ENCODE assay signal across 24 cellular contexts in the genomic region with DNA sequence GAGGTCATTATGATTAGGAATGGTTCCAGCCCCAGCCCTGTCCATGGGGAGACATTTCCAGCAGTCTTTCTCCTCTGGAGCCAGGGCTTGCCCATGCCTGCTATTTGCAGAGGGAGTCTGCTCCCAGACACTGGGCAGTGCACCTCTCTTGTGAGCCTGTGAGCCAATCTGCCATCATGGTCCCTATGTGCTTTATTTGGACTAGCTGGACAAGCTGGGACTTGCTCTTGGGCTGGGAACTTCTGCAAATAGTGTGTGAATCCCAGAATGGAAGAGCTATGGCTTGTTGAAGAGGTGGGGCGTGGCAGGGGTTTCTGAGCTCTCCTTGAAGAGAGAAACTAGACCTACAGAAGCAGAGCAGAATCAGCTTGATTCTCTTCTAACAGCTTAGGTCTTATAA. TPM values are rescaled to one million over a fixed set of nuclear protein-coding genes. Genes with fewer than 3 reads are reported as not detected.
A peak's percentile ranks its signal among the peaks of the same experiment; 100 is the strongest.
DNase-seq lines count a peak whose midpoint lies in the region; ATAC-seq, FAIRE-seq and TF ChIP-seq lines count a peak whose summit lies in the region.
"Had no signal": no experiment of that assay in that cellular context is flagged by ENCODE, and none has a peak within 500 bp of the region (broad histone marks: within the 10 kb centered on the region; RNA-seq: fewer than 3 reads in every experiment).

No MANE protein-coding gene starts in this region.

- peak; percentile 35 for DNase-seq in DMS53 (lab: John Stamatoyannopoulos, UW)
- no peak for DNase-seq in DMS53 treated with DMSO at 0.1 percent for 48 hours (lab: John Stamatoyannopoulos, UW; ENCODE audit: unreplicated experiment)
- DNase-seq in NCI-H187 (lab: John Stamatoyannopoulos, UW): peak; percentile 19 to 59
- DNase-seq in NCI-H69 (lab: John Stamatoyannopoulos, UW): peak; percentile 23
- no peak for DNase-seq in osteoblast (ENCODE audit: insufficient read length, low spot score, missing footprints)
- DNase-seq in HepG2 (ENCODE audit: low spot score): no peak
- DNase-seq in central memory CD4-positive, alpha-beta T cell: no peak
- DNase-seq: 8988T; BE2C; Calu3; CD4-positive, alpha-beta T cell; GF-D8; HFFc6; NCI-H1092; NCI-H2081; NCI-H774; PC-3; SW 1271 had no signal

- H4K20me1 ChIP-seq in osteoblast (ENCODE audit: insufficient read depth, low read length) (no peaks in the 10 kb centered on the region), HepG2 (ENCODE audit: insufficient read depth, low read length) (no peaks in the 10 kb centered on the region)

- no peak for FAIRE-seq in HepG2 (lab: Jason Lieb, UNC)
- FAIRE-seq: GM12892, H1 had no signal

- H3K79me2 ChIP-seq in osteoblast (ENCODE audit: insufficient read depth, low read length) (no peaks in the 10 kb centered on the region), HepG2 (ENCODE audit: insufficient read depth, low read length) (no peaks in the 10 kb centered on the region)

- POLR2A ChIA-PET in HepG2 (lab: Yijun Ruan, JAX): no interaction called here

- in situ Hi-C loops in HepG2 (cut with HindIII; ENCODE audit: extremely low pct_ligation_motif_present, low pct_unique_long_range_greater_than_20kb): no loop called here

- peaks cover 20% of the 10 kb centered on the region for H3K4me1 ChIP-seq in osteoblast (ENCODE audit: insufficient read depth, low read length)
- H3K4me1 ChIP-seq in HepG2 (ENCODE audit: insufficient read depth, low read length): no peaks in the 10 kb centered on the region

- H3K36me3 ChIP-seq in osteoblast (ENCODE audit: insufficient read depth, low read length) (no peaks in the 10 kb centered on the region), HepG2 (replicated peaks in 1 of 2; ENCODE audit: control insufficient read depth in 1 of 2, insufficient read depth in 2 of 2, low read length in 2 of 2) (no peaks in the 10 kb centered on the region)
- H3K36me3 ChIP-seq: BE2C had no signal

- no peak for TF ChIP-seq RAD21 in HepG2 (CRISPR knock-in tag; IDR thresholded peaks at IDR 0.05)

- 0% methylated on average over 1 of the region's 1 CpG for WGBS in HepG2 (ENCODE audit: low lambda C conversion rate)

- BruUV-seq in HepG2 (replicated peaks; lab: Mats Ljungman, UMichigan): no TSS peak

- intact Hi-C loops in HepG2 (cut with micrococcal nuclease; ENCODE audit: unreplicated experiment): no loop called here

- CTCF ChIA-PET in HepG2 (lab: Yijun Ruan, JAX; ENCODE audit: low intra/inter-chr PET ratio, low total read pairs): no interaction called here

- no peak for TF ChIP-seq POLR2A in HepG2 (IDR thresholded peaks at IDR 0.05; ENCODE audit: insufficient read depth in 1 of 2, low read depth in 2 of 2, low read length in 2 of 2)

- TF ChIP-seq EP300 in HepG2 (IDR thresholded peaks at IDR 0.05; ENCODE audit: low read depth in 2 of 2, low read length in 2 of 2) (no peak), HepG2 (CRISPR knock-in tag; IDR thresholded peaks at IDR 0.05; ENCODE audit: borderline replicate concordance) (no peak)

- no peaks in the 10 kb centered on the region for H3K27me3 ChIP-seq in osteoblast (ENCODE audit: insufficient read depth, low read length)
- 0 out of 5 replicates have a peak, but pooled peaks cover 0 to 5% of the 10 kb centered on the region in 2 experiments for H3K27me3 ChIP-seq in HepG2 (ENCODE audit: control insufficient read depth in 1 of 2, insufficient read depth in 2 of 2, low read length in 2 of 2)

- peak overlapping the region; percentile 54 for H2AFZ ChIP-seq in osteoblast (ENCODE audit: low read length)
- no peak overlapping the region for H2AFZ ChIP-seq in HepG2 (ENCODE audit: low read length)

- ATAC-seq in HepG2 (no peak), GM21423 (IDR thresholded peaks at IDR 0.05; ENCODE audit: unreplicated experiment) (no peak)
- ATAC-seq: PC-3 had no signal

- H3K9me3 ChIP-seq in osteoblast (ENCODE audit: low read depth, low read length) (no peaks in the 10 kb centered on the region), HepG2 (ENCODE audit: low read length) (no peaks in the 10 kb centered on the region)
- H3K9me3 ChIP-seq: BE2C had no signal

- no peak for TF ChIP-seq CTCF in osteoblast (IDR thresholded peaks at IDR 0.05; ENCODE audit: extremely low read depth, low read depth, low read length)
- no peak for TF ChIP-seq CTCF in HepG2 (CRISPR knock-in tag; IDR thresholded peaks at IDR 0.05)

- no peak overlapping the region for H3K27ac ChIP-seq in osteoblast (ENCODE audit: low read depth, low read length)
- H3K27ac ChIP-seq in HepG2 (ENCODE audit: extremely low read length, insufficient read depth, low read length): no peak overlapping the region
- H3K27ac ChIP-seq: KMS-11, RWPE1 had no signal

- H3K4me2 ChIP-seq in osteoblast (ENCODE audit: insufficient read depth, low read length) (no peak overlapping the region), HepG2 (ENCODE audit: low read depth, low read length) (no peak overlapping the region)
- H3K4me2 ChIP-seq: KMS-11 had no signal

- no peak overlapping the region for H3K4me3 ChIP-seq in osteoblast (ENCODE audit: insufficient read depth, low read length)
- no peak overlapping the region for H3K4me3 ChIP-seq in HepG2 (replicated peaks in 1 of 3; ENCODE audit: insufficient read depth in 1 of 3, low read depth in 2 of 3, low read length in 3 of 3)

- no peak overlapping the region for H3K9ac ChIP-seq in HepG2 (ENCODE audit: insufficient read depth, low read depth, low read length)
- H3K9ac ChIP-seq: KMS-11 had no signal

TF ChIP-seq in HepG2, 621 proteins besides CTCF, POLR2A, EP300 and RAD21 (continues in another document):
- TF ChIP-seq ZNF142 (CRISPR knock-in tag; IDR thresholded peaks at IDR 0.05) (no peak), WIZ (CRISPR knock-in tag; IDR thresholded peaks at IDR 0.05) (no peak)

RNA-seq across cellular contexts. Expression of gene KY, which starts 53.7 kb away (rescaled TPM):
- total RNA-seq in osteoblast (2.1 and 3.6 TPM in 2 replicates), HepG2 (2016; rRNA removed; fragmentation: Illumina TruSeq; extraction: Trizol) (not detected in 2 replicates)
- not detected in 2 replicates for total RNA-seq in HepG2 (2016; cell fraction: cytosol; rRNA removed; fragmentation: Illumina TruSeq; extraction: Trizol; ENCODE audit: low read depth)
- not detected in 2 replicates for total RNA-seq in HepG2 (2016; cell fraction: insoluble cytoplasmic fraction; rRNA removed; fragmentation: Illumina TruSeq; extraction: Trizol)
- not detected in 2 replicates for total RNA-seq in HepG2 (2016; cell fraction: membrane; rRNA removed; fragmentation: Illumina TruSeq; extraction: Trizol)
- total RNA-seq in HepG2 (2016; cell fraction: nucleus; rRNA removed; fragmentation: Illumina TruSeq; extraction: Trizol): not detected in 2 replicates
- polyA plus RNA-seq in HepG2 (2011; rRNA removed): not detected in 2 replicates
- not detected in 2 replicates for polyA plus RNA-seq in HepG2 (2011; cell fraction: cytosol; rRNA removed)
- not detected in 2 replicates for polyA plus RNA-seq in HepG2 (2011; cell fraction: nucleus; rRNA removed)
- not detected in 2 replicates for polyA plus RNA-seq in HepG2 (2012)
- polyA plus RNA-seq in HepG2 (2016; cell fraction: cytosol; fragmentation: Illumina TruSeq; extraction: Trizol; ENCODE audit: low read depth): not detected in 2 replicates
- polyA plus RNA-seq in HepG2 (2016; cell fraction: insoluble cytoplasmic fraction; fragmentation: Illumina TruSeq; extraction: Trizol; ENCODE audit: low read depth): not detected in 2 replicates
- not detected in 2 replicates for polyA plus RNA-seq in HepG2 (2016; cell fraction: membrane; fragmentation: Illumina TruSeq; extraction: Trizol; ENCODE audit: low read depth)
- polyA plus RNA-seq in HepG2 (2016; cell fraction: nucleus; fragmentation: Illumina TruSeq; extraction: Trizol; ENCODE audit: insufficient read depth, low read depth): not detected in 2 replicates
- 0.05 TPM in 1 of 2 replicates, not detected in the other for polyA minus RNA-seq in HepG2 (2011; rRNA and poly(A)+ RNA removed; ENCODE audit: low replicate concordance)
- polyA minus RNA-seq in HepG2 (2011; cell fraction: cytosol; rRNA and poly(A)+ RNA removed): not detected in 2 replicates
- polyA minus RNA-seq in HepG2 (2011; cell fraction: nucleus; rRNA and poly(A)+ RNA removed): not detected in 2 replicates
- total RNA-seq: Calu3; CD4-positive, alpha-beta T cell; H1; SK-MEL-5 had no signal
- polyA plus RNA-seq: H1 had no signal

Comparison
In these comparisons a context has a peak if more than half of its experiments do, and no peak if none do; other contexts are left out.
1. DNase-seq: peak in DMS53 (single experiment), NCI-H187 (2 of 2) and NCI-H69 (single experiment); none in DMS53 treated with DMSO at 0.1 percent for 48 hours (single experiment), osteoblast (single experiment), HepG2 (single experiment) and central memory CD4-positive, alpha-beta T cell (single experiment).